23 cellular contexts compared by ENCODE assay signal in the genomic region with DNA sequence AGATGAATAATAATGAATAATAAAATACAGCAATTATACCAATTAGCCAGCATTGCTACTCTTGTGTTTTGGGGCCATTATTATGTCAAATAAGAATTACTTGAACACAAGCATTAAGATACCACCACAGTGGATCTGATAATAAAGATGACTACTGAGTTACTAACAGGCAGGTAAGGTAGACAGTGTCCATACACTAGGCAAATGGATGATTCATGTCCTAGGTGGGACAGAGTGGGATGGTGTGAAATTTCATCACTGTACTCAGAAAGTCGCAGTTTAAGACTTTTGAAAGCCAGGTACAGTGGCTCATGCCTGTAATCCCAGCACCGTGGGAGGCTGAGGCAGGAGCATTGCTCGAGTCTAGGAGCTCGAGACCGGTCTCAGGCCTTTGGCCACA. TPM values are rescaled to one million over a fixed set of nuclear protein-coding genes. Genes with fewer than 3 reads are reported as not detected.
DNase-seq lines count a peak whose midpoint lies in the region; ATAC-seq and TF ChIP-seq lines count a peak whose summit lies in the region.
"Had no signal": no experiment of that assay in that cellular context is flagged by ENCODE, and none has a peak within 500 bp of the region (broad histone marks: within the 10 kb centered on the region; RNA-seq: fewer than 3 reads in every experiment).

No MANE protein-coding gene starts in this region.

- BruUV-seq in PC-3 (replicated peaks; lab: Mats Ljungman, UMichigan): no TSS peak

- TF ChIP-seq POLR2A in suprapubic skin (IDR thresholded peaks at IDR 0.05): no peak

- H3K4me2 ChIP-seq in PC-3 (ENCODE audit: low read length): no peak overlapping the region
- no peak overlapping the region for H3K4me2 ChIP-seq in mesendoderm (ENCODE audit: low read length)
- H3K4me2 ChIP-seq: A549 had no signal

- H3K4me3 ChIP-seq in PC-3 (ENCODE audit: low read length): no peak overlapping the region
- H3K4me3 ChIP-seq in RWPE2 (ENCODE audit: severe bottlenecking): no peak overlapping the region
- H3K4me3 ChIP-seq in mesendoderm (ENCODE audit: low read length): no peak overlapping the region
- no peak overlapping the region for H3K4me3 ChIP-seq in suprapubic skin
- H3K4me3 ChIP-seq: A549, MG63 had no signal

- no peaks in the 10 kb centered on the region for H3K9me3 ChIP-seq in PC-3 (ENCODE audit: low read length)
- H3K9me3 ChIP-seq in RWPE2 (ENCODE audit: severe bottlenecking): no peaks in the 10 kb centered on the region
- no peaks in the 10 kb centered on the region for H3K9me3 ChIP-seq in suprapubic skin

- TF ChIP-seq EP300 in suprapubic skin (IDR thresholded peaks at IDR 0.05): no peak

- no peak overlapping the region for H3K23ac ChIP-seq in mesendoderm (ENCODE audit: low read length)

- no peak overlapping the region for H4K8ac ChIP-seq in mesendoderm (ENCODE audit: low read depth, low read length)

- H2BK5ac ChIP-seq in mesendoderm (ENCODE audit: low read length): no peak overlapping the region

- no peak overlapping the region for H2AK5ac ChIP-seq in mesendoderm (ENCODE audit: low read length)

- H3K36me3 ChIP-seq in PC-3 (ENCODE audit: low read depth, low read length) (no peaks in the 10 kb centered on the region), RWPE2 (ENCODE audit: low read depth) (no peaks in the 10 kb centered on the region), mesendoderm (ENCODE audit: control insufficient read depth, insufficient read depth, low read length) (no peaks in the 10 kb centered on the region), suprapubic skin (no peaks in the 10 kb centered on the region)
- H3K36me3 ChIP-seq: MG63 had no signal

- no peak overlapping the region for H3K4ac ChIP-seq in mesendoderm (ENCODE audit: low read depth, low read length)

- H3K9ac ChIP-seq in PC-3 (ENCODE audit: low read length): no peak overlapping the region
- H3K9ac ChIP-seq in mesendoderm (ENCODE audit: low read length): no peak overlapping the region

- H3F3A ChIP-seq in PC-3 (ENCODE audit: low read length, unreplicated experiment): no peaks in the 10 kb centered on the region

- H3K4me1 ChIP-seq in PC-3 (ENCODE audit: insufficient read depth, low read length) (no peaks in the 10 kb centered on the region), RWPE2 (ENCODE audit: insufficient read depth, poor library complexity, severe bottlenecking) (no peaks in the 10 kb centered on the region), mesendoderm (ENCODE audit: control insufficient read depth, low read depth, low read length) (peaks cover 4% of the 10 kb centered on the region), suprapubic skin (peaks cover under 1% of the 10 kb centered on the region)
- H3K4me1 ChIP-seq: A549 had no signal

- no peaks in the 10 kb centered on the region for H3K79me1 ChIP-seq in mesendoderm (ENCODE audit: low read length)

- peak overlapping the region; percentile 2 for H3K56ac ChIP-seq in mesendoderm (ENCODE audit: low read length)

- H2AFZ ChIP-seq in PC-3 (ENCODE audit: low read length): no peak overlapping the region

- WGBS in mesendoderm (ENCODE audit: extremely low coverage, insufficient coverage, low lambda C conversion rate): no CpG with 5 or more reads among the region's 5 CpGs
- 95% methylated on average over 5 of the region's 5 CpGs for WGBS in suprapubic skin

- H3K27me3 ChIP-seq in PC-3 (ENCODE audit: low read length) (peaks cover 7% of the 10 kb centered on the region; the same call in 1 of the 2 replicates), RWPE2 (ENCODE audit: insufficient read depth, poor library complexity, severe bottlenecking) (no peaks in the 10 kb centered on the region), mesendoderm (ENCODE audit: insufficient read depth, low read length, poor library complexity) (no peaks in the 10 kb centered on the region), suprapubic skin (peaks cover 15% of the 10 kb centered on the region)
- H3K27me3 ChIP-seq: MG63 had no signal

- no peaks in the 10 kb centered on the region for H3K9me2 ChIP-seq in PC-3 (replicated peaks; ENCODE audit: low read length)

- no peak overlapping the region for H4K5ac ChIP-seq in mesendoderm (ENCODE audit: low read length)

- DNase-seq in PC-3 (peak; percentile 30), RWPE2 (ENCODE audit: low spot score) (no peak), mesendoderm (no peak), suprapubic skin (ENCODE audit: low spot score in 2 of 2) (peak; percentile 4 to 29), cerebellar cortex (ENCODE audit: low spot score) (no peak), NCI-H128 (lab: John Stamatoyannopoulos, UW; ENCODE audit: unreplicated experiment) (no peak)
- DNase-seq: AML-193; C1 segment of cervical spinal cord; CD4-positive, alpha-beta memory T cell; COR-L47; DMS53; HCEC 1CT; KG1; MG63; NCI-H1105 treated with DMSO at 0.1 percent for 48 hours; NCI-H2029; NCI-H446 treated with DMSO at 0.1 percent for 48 hours; NCI-H526; NK-92 treated with Interleukin-12 subunit alpha and Interleukin-12 subunit beta, amount 100 ng/mL, for 24 hours; RPMI8226; SHP77 treated with DMSO at 0.1 percent for 48 hours had no signal

- CTCF ChIA-PET in PC-3 (lab: Charles Lee): no interaction called here

- H2BK15ac ChIP-seq in mesendoderm (replicated peaks; ENCODE audit: low read depth): no peak overlapping the region

- H4K20me1 ChIP-seq in PC-3 (ENCODE audit: low read length): no peaks in the 10 kb centered on the region

- intact Hi-C loops in PC-3 (cut with micrococcal nuclease): no loop called here

- POLR2A ChIA-PET in PC-3 (lab: Charles Lee; ENCODE audit: unreplicated experiment): no interaction called here

- TF ChIP-seq CTCF in PC-3 (conservative IDR thresholded peaks at IDR 0.05; ENCODE audit: low read depth, low read length) (no peak), RWPE2 (IDR thresholded peaks at IDR 0.05; ENCODE audit: poor library complexity, severe bottlenecking) (no peak), suprapubic skin (IDR thresholded peaks at IDR 0.05) (no peak)

- no peak overlapping the region for H3K27ac ChIP-seq in PC-3 (ENCODE audit: low read length)
- H3K27ac ChIP-seq in RWPE2 (ENCODE audit: poor library complexity, severe bottlenecking): no peak overlapping the region
- H3K27ac ChIP-seq in mesendoderm (ENCODE audit: low read depth, low read length): no peak overlapping the region
- H3K27ac ChIP-seq in suprapubic skin: no peak overlapping the region
- H3K27ac ChIP-seq: A549 had no signal

- ATAC-seq in PC-3 (no peak), RWPE2 (ENCODE audit: low read depth) (peak; percentile 80), GM21423 (IDR thresholded peaks at IDR 0.05; ENCODE audit: unreplicated experiment) (no peak)
- ATAC-seq: A549 had no signal

- H3K18ac ChIP-seq in mesendoderm (ENCODE audit: low read length): no peak overlapping the region

- H3K79me2 ChIP-seq in PC-3 (ENCODE audit: low read length) (no peaks in the 10 kb centered on the region), mesendoderm (ENCODE audit: control insufficient read depth, insufficient read depth, low read length) (no peaks in the 10 kb centered on the region)

- H2BK120ac ChIP-seq in mesendoderm (ENCODE audit: low read depth, low read length): no peak overlapping the region

RNA-seq across cellular contexts. Expression of a gene that starts 8.7 kb away (rescaled TPM):
- 0.26 and 0.46 TPM in 2 replicates for total RNA-seq in PC-3 (2014; rRNA removed)
- 8.2 TPM for polyA plus RNA-seq in mesendoderm (2013, experiment 1 of 2)
- polyA plus RNA-seq in mesendoderm (2013, experiment 2 of 2): 8.1 TPM
- total RNA-seq in suprapubic skin: 10 to 100 TPM in 3 of 4 donors, 1 to 10 TPM in 1; 7.2 to 45.7 (median 14.7) TPM
- total RNA-seq: CD4-positive, alpha-beta memory T cell had no signal
- polyA plus RNA-seq: CD4-positive, alpha-beta memory T cell had no signal

Comparison
In these comparisons a context has a peak if more than half of its experiments do, and no peak if none do; other contexts are left out.
1. DNase-seq: peak in PC-3 (single experiment) and suprapubic skin (2 of 2); none in RWPE2 (single experiment), mesendoderm (single experiment), cerebellar cortex (single experiment) and NCI-H128 (single experiment).